In the genomic region with DNA sequence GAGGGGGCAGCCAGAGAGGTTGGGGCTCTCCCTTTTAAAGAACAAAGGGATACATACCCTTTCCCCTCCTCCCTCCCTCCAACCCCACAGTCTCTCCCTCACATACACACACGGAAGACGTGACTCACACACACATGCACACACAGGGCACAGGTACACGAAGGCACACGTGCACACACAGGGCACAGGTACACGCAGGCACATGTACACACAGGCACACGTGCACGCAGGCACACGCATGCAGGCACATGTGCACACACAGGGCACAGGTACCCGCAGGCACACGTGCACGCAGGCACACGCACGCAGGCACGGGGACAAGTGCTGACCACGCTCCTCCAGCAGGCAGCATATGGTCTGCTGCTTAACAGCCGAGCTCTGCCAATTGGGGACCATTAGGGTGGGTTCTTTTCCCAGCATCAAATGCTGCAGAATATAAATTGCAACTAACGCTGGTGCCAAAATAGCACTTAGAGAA, we compare ENCODE assay signal across 9 cellular contexts. TPM values are rescaled to one million over a fixed set of nuclear protein-coding genes. Genes with fewer than 3 reads are reported as not detected.
A peak's percentile ranks its signal among the peaks of the same experiment; 100 is the strongest.
DNase-seq lines count a peak whose midpoint lies in the region; ATAC-seq and TF ChIP-seq lines count a peak whose summit lies in the region.
"Had no signal": no experiment of that assay in that cellular context is flagged by ENCODE, and none has a peak within 500 bp of the region (broad histone marks: within the 10 kb centered on the region; RNA-seq: fewer than 3 reads in every experiment).

No MANE protein-coding gene starts in this region.

- DNase-seq in NCI-H446 treated with DMSO at 0.1 percent for 48 hours (lab: John Stamatoyannopoulos, UW), result peak; percentile 79
- DNase-seq in foreskin fibroblast, result peak; percentile 9 to 38
- DNase-seq in effector CD8-positive, alpha-beta T cell (lab: John Stamatoyannopoulos, UW), result no peak
- DNase-seq in adrenal gland, result no peak
- DNase-seq: PC-3 had no signal

- H3K4me1 ChIP-seq in skeletal muscle satellite cell (ENCODE audit: control insufficient read depth, insufficient read depth, low read length) (peaks cover 8% of the 10 kb centered on the region), adrenal gland (replicated peaks in 1 of 2) (no peaks in the 10 kb centered on the region)

- no peaks in the 10 kb centered on the region for H3K9me3 ChIP-seq in skeletal muscle satellite cell (replicated peaks; ENCODE audit: low read length)
- no peaks in the 10 kb centered on the region for H3K9me3 ChIP-seq in adrenal gland (replicated peaks in 1 of 3)

- ATAC-seq in GM19463 (IDR thresholded peaks at IDR 0.05; ENCODE audit: unreplicated experiment) (peak; percentile 19), GM21367 (IDR thresholded peaks at IDR 0.05; ENCODE audit: unreplicated experiment) (no peak), GM18858 (IDR thresholded peaks at IDR 0.05; ENCODE audit: unreplicated experiment) (no peak)

- no peak for TF ChIP-seq POLR2A in adrenal gland (IDR thresholded peaks at IDR 0.05)

- H3K4me3 ChIP-seq in foreskin fibroblast (ENCODE audit: low read depth in 1 of 2, low read length in 2 of 2), result peak overlapping the region in 1 of 2 donors; percentile 30
- peak overlapping the region; percentile 53 for H3K4me3 ChIP-seq in skeletal muscle satellite cell (ENCODE audit: low read length)
- H3K4me3 ChIP-seq in adrenal gland, result peak overlapping the region in 1 of 4 donors; percentile 39

- H3K4me2 ChIP-seq in skeletal muscle satellite cell (ENCODE audit: low read length), result peak overlapping the region; percentile 54

- no peak overlapping the region for H3K27ac ChIP-seq in adrenal gland

- H3K36me3 ChIP-seq in skeletal muscle satellite cell (ENCODE audit: insufficient read depth, low read length) (peaks cover 10% of the 10 kb centered on the region), adrenal gland (replicated peaks in 1 of 2) (no peaks in the 10 kb centered on the region)

- H3K9ac ChIP-seq in skeletal muscle satellite cell (ENCODE audit: low read depth, low read length), result no peak overlapping the region

- 69 to 83% (median 77%) methylated on average over 10 to 17 of the region's 17 CpGs for WGBS in adrenal gland, 4 donors

- TF ChIP-seq CTCF in foreskin fibroblast (IDR thresholded peaks at IDR 0.05; ENCODE audit: low read depth, low read length) (no peak), adrenal gland (IDR thresholded peaks at IDR 0.05) (no peak)

- H3K27me3 ChIP-seq in skeletal muscle satellite cell (ENCODE audit: control insufficient read depth, insufficient read depth, low read length) (no peaks in the 10 kb centered on the region), adrenal gland (no peaks in the 10 kb centered on the region)

- intact Hi-C loops in adrenal gland (cut with DNase I), result no loop called here

RNA-seq across cellular contexts. Expression of a gene that starts 35.0 kb away (rescaled TPM):
- 9.8 and 10.1 TPM in 2 replicates for total RNA-seq in skeletal muscle satellite cell (2012; rRNA removed)
- 10 to 100 TPM in 6 of 8 donors, 1 to 10 TPM in 2; 9.5 to 13.6 (median 12.3) TPM for total RNA-seq in adrenal gland
- 1 to 10 TPM; 1.4 to 3.5 (median 2.7) TPM for polyA plus RNA-seq in adrenal gland

RNA-seq across cellular contexts. Expression of a gene that starts 51.8 kb away (rescaled TPM):
- 4,092 and 6,835 TPM in 2 replicates for total RNA-seq in skeletal muscle satellite cell (2012; rRNA removed)
- total RNA-seq in adrenal gland, result 1,000 to 10,000 TPM; 1,803 to 3,893 (median 2,465) TPM
- 1,000 to 10,000 TPM; 3,628 to 7,592 (median 4,346) TPM for polyA plus RNA-seq in adrenal gland

RNA-seq across cellular contexts. Expression of a gene that starts 55.0 kb away (rescaled TPM):
- 40.8 and 49.7 TPM in 2 replicates for total RNA-seq in skeletal muscle satellite cell (2012; rRNA removed)
- 100 to 1,000 TPM in 1 of 8 donors, 10 to 100 TPM in 7; 37.2 to 120 (median 59.2) TPM for total RNA-seq in adrenal gland
- 10 to 100 TPM; 13.3 to 79.6 (median 26.9) TPM for polyA plus RNA-seq in adrenal gland

Comparison
In these comparisons a context has a peak if more than half of its experiments do, and no peak if none do; other contexts are left out.
1. DNase-seq: peak in NCI-H446 treated with DMSO at 0.1 percent for 48 hours (single experiment) and foreskin fibroblast (2 of 2); none in effector CD8-positive, alpha-beta T cell (single experiment) and adrenal gland (0 of 7).